25 cellular contexts compared by ENCODE assay signal in genomic region chr6:39681566-39682250, GRCh38. TPM values are rescaled to one million over a fixed set of nuclear protein-coding genes. Genes with fewer than 3 reads are reported as not detected.
DNase-seq lines count a peak whose midpoint lies in the region; ATAC-seq and TF ChIP-seq lines count a peak whose summit lies in the region.
"Had no signal": no experiment of that assay in that cellular context is flagged by ENCODE, and none has a peak within 500 bp of the region (broad histone marks: within the 10 kb centered on the region; RNA-seq: fewer than 3 reads in every experiment).

No MANE protein-coding gene starts in this region.

- H3K27ac ChIP-seq in caudate nucleus (ENCODE audit: low read depth, low read length) = peak overlapping the region; percentile 76
- no peak overlapping the region for H3K27ac ChIP-seq in testis
- no peak overlapping the region for H3K27ac ChIP-seq in WERI-Rb-1
- H3K27ac ChIP-seq: gastroesophageal sphincter, HL-60, upper lobe of right lung had no signal

- TF ChIP-seq CTCF in testis (IDR thresholded peaks at IDR 0.05) (no peak), WERI-Rb-1 (IDR thresholded peaks at IDR 0.05; ENCODE audit: low read depth, low read length) (no peak)

- H3K4me3 ChIP-seq in testis (no peak overlapping the region), WERI-Rb-1 (ENCODE audit: low read depth, low read length) (no peak overlapping the region)
- H3K4me3 ChIP-seq: gastroesophageal sphincter, upper lobe of right lung had no signal

- H3K9me3 ChIP-seq in testis = no peaks in the 10 kb centered on the region
- no peaks in the 10 kb centered on the region for H3K9me3 ChIP-seq in WERI-Rb-1 (ENCODE audit: severe bottlenecking)
- H3K9me3 ChIP-seq: Caco-2, gastroesophageal sphincter, upper lobe of right lung had no signal

- no peak for TF ChIP-seq POLR2A in testis (IDR thresholded peaks at IDR 0.05)

- peak; percentile 12 for DNase-seq in ELR (ENCODE audit: low read depth)
- no peak for DNase-seq in caudate nucleus (lab: John Stamatoyannopoulos, UW)
- peak; percentile 60 for DNase-seq in globus pallidus (ENCODE audit: low spot score)
- DNase-seq in pons (ENCODE audit: low spot score) = peak; percentile 68
- no peak for DNase-seq in testis
- no peak for DNase-seq in activated CD4-positive, alpha-beta T cell treated with anti-CD3 and anti-CD28 coated beads, Interleukin-2, amount 50 U/mL, for 4 hours
- no peak for DNase-seq in WERI-Rb-1
- DNase-seq: activated CD4-positive, CD25-positive, alpha-beta regulatory T cell treated with anti-CD3 and anti-CD28 coated beads, Interleukin-2, amount 50 U/mL, for 72 hours; activated CD8-positive, alpha-beta T cell treated with anti-CD3 and anti-CD28 coated beads, Interleukin-2, amount 10 ng/mL, durations not matched to agents 7 days and 5 days; C1 segment of cervical spinal cord; Caco-2; effector CD8-positive, alpha-beta T cell; HFFc6; left ventricle myocardium superior; natural killer cell; NCI-H1436; NCI-H2081 treated with DMSO at 0.1 percent for 48 hours; NCI-H774; occipital lobe; retina; stimulated activated CD4-positive, alpha-beta T cell treated with anti-CD3 and anti-CD28 coated beads, Interleukin-4, amount 100 ng/mL, for 1 hour; upper lobe of right lung had no signal

- no peaks in the 10 kb centered on the region for H3K36me3 ChIP-seq in testis (ENCODE audit: low read depth, missing control alignments)
- no peaks in the 10 kb centered on the region for H3K36me3 ChIP-seq in WERI-Rb-1
- H3K36me3 ChIP-seq: gastroesophageal sphincter, upper lobe of right lung had no signal

- intact Hi-C loops in testis (cut with DNase I; ENCODE audit: low total_unique reads) = no loop called here

- no peak for ATAC-seq in HG03045 (IDR thresholded peaks at IDR 0.05; ENCODE audit: unreplicated experiment)
- ATAC-seq: activated CD8-positive, alpha-beta T cell treated with anti-CD3 and anti-CD28 coated beads, Interleukin-2, amount 10 ng/mL, durations not matched to agents 7 days and 5 days; gastroesophageal sphincter; left ventricle myocardium superior; natural killer cell; upper lobe of right lung had no signal

- 55 to 61% methylated on average over 6 of the region's 6 CpGs for WGBS in testis, 2 donors

- H3K4me1 ChIP-seq in testis = no peaks in the 10 kb centered on the region

- H3K27me3 ChIP-seq in testis (no peaks in the 10 kb centered on the region), WERI-Rb-1 (ENCODE audit: insufficient read depth, low read depth, severe bottlenecking) (no peaks in the 10 kb centered on the region)
- H3K27me3 ChIP-seq: gastroesophageal sphincter, upper lobe of right lung had no signal

RNA-seq across cellular contexts. Expression of gene KIF6, which starts 43.5 kb away (rescaled TPM):
- total RNA-seq in testis = 1 to 10 TPM; 4.2 to 6.3 TPM
- 12.0 TPM for polyA plus RNA-seq in testis (ENCODE audit: insufficient read depth, low read depth, low replicate concordance)
- total RNA-seq: activated CD8-positive, alpha-beta T cell treated with anti-CD3 and anti-CD28 coated beads, Interleukin-2, amount 10 ng/mL, durations not matched to agents 7 days and 5 days; Caco-2; HFFc6; natural killer cell had no signal

Comparison
In these comparisons a context has a peak if more than half of its experiments do, and no peak if none do; other contexts are left out.
1. DNase-seq: peak in ELR (single experiment), globus pallidus (single experiment) and pons (single experiment); none in caudate nucleus (0 of 61), testis (single experiment), activated CD4-positive, alpha-beta T cell treated with anti-CD3 and anti-CD28 coated beads, Interleukin-2, amount 50 U/mL, for 4 hours (0 of 2) and WERI-Rb-1 (single experiment).